In the genomic region with DNA sequence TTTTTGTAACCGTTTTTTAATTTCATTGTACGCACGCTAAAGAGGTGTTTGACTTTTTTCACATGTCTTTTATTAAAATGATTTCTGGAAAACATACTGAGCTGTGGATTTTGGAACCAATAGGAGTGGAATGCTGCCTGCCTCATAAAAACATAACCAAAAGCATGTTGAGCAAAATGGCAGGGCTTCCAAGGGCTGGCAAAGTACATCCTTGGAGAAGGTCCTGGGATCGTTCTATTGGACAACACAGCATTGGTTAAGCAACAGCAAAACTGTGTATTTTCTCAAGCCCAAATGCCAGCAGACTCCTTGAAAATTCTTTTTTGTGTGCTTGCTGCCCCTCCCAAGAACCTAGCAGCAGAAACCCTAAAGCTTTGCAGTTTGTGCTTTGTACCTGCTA, we compare ENCODE assay signal across 20 cellular contexts.
DNase-seq lines count a peak whose midpoint lies in the region; ATAC-seq, FAIRE-seq and TF ChIP-seq lines count a peak whose summit lies in the region.
"Had no signal": no experiment of that assay in that cellular context is flagged by ENCODE, and none has a peak within 500 bp of the region (broad histone marks: within the 10 kb centered on the region; RNA-seq: fewer than 3 reads in every experiment).

No MANE protein-coding gene starts in this region.

- FAIRE-seq in K562 (lab: Jason Lieb, UNC), result no peak
- FAIRE-seq: endometrium, H1, HepG2 had no signal

- H3K36me3 ChIP-seq in K562 (ENCODE audit: control insufficient read depth, insufficient read depth, low read length) (no peaks in the 10 kb centered on the region), thoracic aorta (no peaks in the 10 kb centered on the region)

- H3K4me3 ChIP-seq in K562 (no peak overlapping the region), thoracic aorta (peak overlapping the region; percentile 13)

- intact Hi-C loops in K562 (cut with micrococcal nuclease), result no loop called here
- intact Hi-C loops in left cardiac atrium (cut with DNase I), result no loop called here

- WGBS in K562 (ENCODE audit: insufficient coverage, low coverage, missing lambda C conversion rate), result 8% methylated on average over 4 of the region's 4 CpGs

- no peak for TF ChIP-seq POLR2A in K562 (conservative IDR thresholded peaks at IDR 0.05)

- peaks cover 0 to 5% of the 10 kb centered on the region in 2 experiments; a peak in 1 of 5 replicates for H3K27me3 ChIP-seq in K562 (ENCODE audit: control insufficient read depth in 2 of 2, insufficient read depth in 2 of 2, low read length in 2 of 2)
- no peaks in the 10 kb centered on the region for H3K27me3 ChIP-seq in thoracic aorta (replicated peaks; ENCODE audit: insufficient read depth)

- H3K9me3 ChIP-seq in K562 (replicated peaks; ENCODE audit: control insufficient read depth, insufficient read depth, low read depth, low read length) (no peaks in the 10 kb centered on the region), thoracic aorta (no peaks in the 10 kb centered on the region)
- H3K9me3 ChIP-seq: Caco-2 had no signal

- H3K79me2 ChIP-seq in K562 (ENCODE audit: control insufficient read depth, insufficient read depth, low read length), result no peaks in the 10 kb centered on the region

- H3K9me1 ChIP-seq in K562 (ENCODE audit: control insufficient read depth, insufficient read depth, low read length), result no peaks in the 10 kb centered on the region

- CTCF ChIA-PET in K562 (lab: Yijun Ruan, JAX; ENCODE audit: low intra/inter-chr PET ratio), result no interaction called here

- no peak overlapping the region for H3K9ac ChIP-seq in K562 (ENCODE audit: insufficient read depth in 1 of 2, low read depth in 2 of 2, low read length in 2 of 2)

- H4K20me1 ChIP-seq in K562 (replicated peaks; ENCODE audit: control insufficient read depth, insufficient read depth, low read length), result no peaks in the 10 kb centered on the region

- in situ Hi-C loops in K562 (cut with MboI), result no loop called here

- POLR2A ChIA-PET in K562 (lab: Yijun Ruan, JAX), result interaction anchor here (0.7 kb wide), 1 partner anchor 16 kb away, joined by 3 read pairs; no protein-coding TSS in a partner anchor

- no peak for ATAC-seq in K562
- ATAC-seq in left cardiac atrium, result peak; percentile 36 to 83
- no peak for ATAC-seq in thoracic aorta (ENCODE audit: insufficient number of reproducible peaks, low FRiP score, low read depth)
- no peak for ATAC-seq in HG02642 (IDR thresholded peaks at IDR 0.05; ENCODE audit: poor library complexity, unreplicated experiment)
- ATAC-seq: HepG2; stimulated activated naive B cell treated with anti-CD40 and anti-IgM and Interleukin-4, amounts not matched to agents 10 μg/mL and 1 μg/mL and 100 μg/mL, for 72 hours had no signal

- TF ChIP-seq RAD21 in K562 (CRISPR knock-in tag; conservative IDR thresholded peaks at IDR 0.05 in 1 of 2, IDR thresholded peaks at IDR 0.05 in 1 of 2), result no peak

- TF ChIP-seq EP300 in K562 (IDR thresholded peaks at IDR 0.05; ENCODE audit: low read length), result no peak

- peaks cover 3 to 5% of the 10 kb centered on the region in 2 experiments; a peak in 2 of 5 replicates for H3K4me1 ChIP-seq in K562 (replicated peaks in 1 of 2; ENCODE audit: control insufficient read depth in 2 of 2, insufficient read depth in 2 of 2, low read length in 2 of 2)
- H3K4me1 ChIP-seq in thoracic aorta (ENCODE audit: control insufficient read depth in 1 of 2, low read depth in 2 of 2), result peaks cover 3 to 22% of the 10 kb centered on the region in 2 donors
- H3K4me1 ChIP-seq: Caco-2 had no signal

- BruUV-seq in K562 (replicated peaks; lab: Mats Ljungman, UMichigan), result no TSS peak

- no peak overlapping the region for H3K4me2 ChIP-seq in K562 (ENCODE audit: insufficient read depth, low read length)

- 0 out of 2 replicates have a peak overlapping the region, but pooled peaks have one; percentile 40 for H2AFZ ChIP-seq in K562 (ENCODE audit: low read depth, low read length)

- no peak for TF ChIP-seq CTCF in K562 (IDR thresholded peaks at IDR 0.05 in 2 of 3, conservative IDR thresholded peaks at IDR 0.05 in 1 of 3; ENCODE audit: insufficient read depth in 2 of 3, low read depth in 1 of 3, low read length in 3 of 3)
- no peak for TF ChIP-seq CTCF in thoracic aorta (IDR thresholded peaks at IDR 0.05)

- H3K27ac ChIP-seq in K562 (ENCODE audit: extremely low read depth, low read depth, low read length), result no peak overlapping the region
- H3K27ac ChIP-seq in thoracic aorta, result peak overlapping the region; percentile 61 to 64

- peak; percentile 47 for DNase-seq in GM03348 (ENCODE audit: low spot score)
- DNase-seq in K562 (ENCODE audit: extremely low read depth in 1 of 4, low spot score in 3 of 4), result no peak
- DNase-seq in left cardiac atrium, result no peak
- DNase-seq in thoracic aorta (ENCODE audit: low spot score), result no peak
- no peak for DNase-seq in NCI-H187 treated with DMSO at 0.1 percent for 48 hours (lab: John Stamatoyannopoulos, UW)
- no peak for DNase-seq in foreskin melanocyte
- DNase-seq: ACHN; activated effector memory CD4-positive, alpha-beta T cell treated with anti-CD3 and anti-CD28 coated beads, Interleukin-2, amount 50 U/mL, for 16 hours; activated naive CD8-positive, alpha-beta T cell treated with anti-CD3 and anti-CD28 coated beads, Interleukin-2, amount 10 ng/mL, durations not matched to agents 7 days and 5 days; C1 segment of cervical spinal cord; Caco-2; dermis blood vessel endothelial cell; mesendoderm; NCI-H146; stimulated activated CD4-positive, alpha-beta T cell treated with anti-CD3 and anti-CD28 coated beads, Interleukin-15, amount 100 ng/mL, for 24 hours; stimulated activated naive B cell treated with anti-CD40 and anti-IgM and Interleukin-4, amounts not matched to agents 10 μg/mL and 1 μg/mL and 100 μg/mL, for 72 hours had no signal

TF ChIP-seq in K562, 482 proteins besides CTCF, POLR2A, EP300 and RAD21:
- TF ChIP-seq SRF (CRISPR knock-in tag; IDR thresholded peaks at IDR 0.05) (no peak), SOX6 (IDR thresholded peaks at IDR 0.05) (no peak), PTRF (tag; IDR thresholded peaks at IDR 0.05) (no peak), TOE1 (IDR thresholded peaks at IDR 0.05; ENCODE audit: borderline replicate concordance) (no peak), TOE1 (CRISPR knock-in tag; IDR thresholded peaks at IDR 0.05; ENCODE audit: borderline replicate concordance, low read depth) (no peak), SRSF7 (optimal IDR thresholded peaks at IDR 0.05; ENCODE audit: low read depth, low read length) (no peak), KLF16 (IDR thresholded peaks at IDR 0.05) (no peak), RBM25 (IDR thresholded peaks at IDR 0.05; ENCODE audit: low read depth, low read length, severe bottlenecking) (no peak), RFX7 (CRISPR knock-in tag; IDR thresholded peaks at IDR 0.05) (no peak)
- TF ChIP-seq, protein P1, sequence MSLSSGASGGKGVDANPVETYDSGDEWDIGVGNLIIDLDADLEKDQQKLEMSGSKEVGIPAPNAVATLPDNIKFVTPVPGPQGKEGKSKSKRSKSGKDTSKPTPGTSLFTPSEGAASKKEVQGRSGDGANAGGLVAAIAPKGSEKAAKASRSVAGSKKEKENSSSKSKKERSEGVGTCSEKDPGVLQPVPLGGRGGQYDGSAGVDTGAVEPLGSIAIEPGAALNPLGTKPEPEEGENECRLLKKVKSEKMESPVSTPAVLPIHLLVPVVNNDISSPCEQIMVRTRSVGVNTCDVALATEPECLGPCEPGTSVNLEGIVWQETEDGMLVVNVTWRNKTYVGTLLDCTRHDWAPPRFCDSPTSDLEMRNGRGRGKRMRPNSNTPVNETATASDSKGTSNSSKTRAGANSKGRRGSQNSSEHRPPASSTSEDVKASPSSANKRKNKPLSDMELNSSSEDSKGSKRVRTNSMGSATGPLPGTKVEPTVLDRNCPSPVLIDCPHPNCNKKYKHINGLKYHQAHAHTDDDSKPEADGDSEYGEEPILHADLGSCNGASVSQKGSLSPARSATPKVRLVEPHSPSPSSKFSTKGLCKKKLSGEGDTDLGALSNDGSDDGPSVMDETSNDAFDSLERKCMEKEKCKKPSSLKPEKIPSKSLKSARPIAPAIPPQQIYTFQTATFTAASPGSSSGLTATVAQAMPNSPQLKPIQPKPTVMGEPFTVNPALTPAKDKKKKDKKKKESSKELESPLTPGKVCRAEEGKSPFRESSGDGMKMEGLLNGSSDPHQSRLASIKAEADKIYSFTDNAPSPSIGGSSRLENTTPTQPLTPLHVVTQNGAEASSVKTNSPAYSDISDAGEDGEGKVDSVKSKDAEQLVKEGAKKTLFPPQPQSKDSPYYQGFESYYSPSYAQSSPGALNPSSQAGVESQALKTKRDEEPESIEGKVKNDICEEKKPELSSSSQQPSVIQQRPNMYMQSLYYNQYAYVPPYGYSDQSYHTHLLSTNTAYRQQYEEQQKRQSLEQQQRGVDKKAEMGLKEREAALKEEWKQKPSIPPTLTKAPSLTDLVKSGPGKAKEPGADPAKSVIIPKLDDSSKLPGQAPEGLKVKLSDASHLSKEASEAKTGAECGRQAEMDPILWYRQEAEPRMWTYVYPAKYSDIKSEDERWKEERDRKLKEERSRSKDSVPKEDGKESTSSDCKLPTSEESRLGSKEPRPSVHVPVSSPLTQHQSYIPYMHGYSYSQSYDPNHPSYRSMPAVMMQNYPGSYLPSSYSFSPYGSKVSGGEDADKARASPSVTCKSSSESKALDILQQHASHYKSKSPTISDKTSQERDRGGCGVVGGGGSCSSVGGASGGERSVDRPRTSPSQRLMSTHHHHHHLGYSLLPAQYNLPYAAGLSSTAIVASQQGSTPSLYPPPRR (CRISPR knock-in tag; IDR thresholded peaks at IDR 0.05; ENCODE audit: borderline replicate concordance), result no peak
- TF ChIP-seq, protein P2, sequence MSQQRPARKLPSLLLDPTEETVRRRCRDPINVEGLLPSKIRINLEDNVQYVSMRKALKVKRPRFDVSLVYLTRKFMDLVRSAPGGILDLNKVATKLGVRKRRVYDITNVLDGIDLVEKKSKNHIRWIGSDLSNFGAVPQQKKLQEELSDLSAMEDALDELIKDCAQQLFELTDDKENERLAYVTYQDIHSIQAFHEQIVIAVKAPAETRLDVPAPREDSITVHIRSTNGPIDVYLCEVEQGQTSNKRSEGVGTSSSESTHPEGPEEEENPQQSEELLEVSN (IDR thresholded peaks at IDR 0.05; ENCODE audit: borderline replicate concordance in 1 of 2, extremely low read depth in 1 of 2, insufficient read depth in 1 of 2, insufficient read length in 1 of 2, low read depth in 1 of 2, low read length in 1 of 2, poor library complexity in 1 of 2, severe bottlenecking in 1 of 2), result no peak

Comparison
In these comparisons a context has a peak if more than half of its experiments do, and no peak if none do; other contexts are left out.
1. ATAC-seq: peak in left cardiac atrium (2 of 2); none in K562 (single experiment), thoracic aorta (single experiment) and HG02642 (single experiment).